9 cellular contexts compared by ENCODE assay signal in the genomic region with DNA sequence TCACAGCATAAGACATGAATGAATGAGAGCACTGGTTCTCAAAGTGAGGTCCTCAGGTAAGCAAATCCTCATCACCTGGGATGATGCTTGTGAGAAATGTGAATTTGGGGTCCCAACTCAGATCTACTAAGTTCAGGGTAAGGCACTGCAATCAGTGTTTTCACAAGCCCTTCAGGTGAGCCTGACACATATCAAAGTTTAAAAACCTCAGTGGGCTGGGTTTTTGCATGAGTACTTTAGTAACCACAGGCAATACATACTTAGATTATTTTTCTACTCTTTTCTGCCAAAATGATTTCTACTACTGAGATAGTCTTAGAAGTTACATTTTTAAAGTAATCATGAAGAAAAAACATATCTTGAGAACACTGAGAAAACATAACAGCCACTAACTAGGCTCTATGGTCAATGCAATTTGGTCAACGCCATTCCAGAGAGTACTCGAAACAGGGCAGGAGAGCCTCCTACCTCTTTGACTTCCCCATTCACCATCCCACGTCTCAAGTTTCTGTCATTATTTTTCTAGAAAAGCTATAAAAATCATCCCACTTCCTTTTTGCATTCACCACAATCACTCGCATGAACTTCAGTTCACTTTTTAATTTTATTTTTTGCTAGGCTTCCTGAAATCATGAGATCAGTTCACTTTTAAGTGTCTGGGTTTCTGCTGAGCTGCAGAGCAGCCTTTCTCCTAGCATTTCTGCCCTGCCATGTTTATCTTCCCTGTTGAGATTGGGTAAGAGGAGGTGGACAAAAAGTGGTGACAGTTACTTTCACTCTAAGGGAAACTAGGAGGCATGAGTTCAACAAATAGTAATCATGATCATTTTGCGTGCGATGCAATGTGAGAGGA.
DNase-seq lines count a peak whose midpoint lies in the region; ATAC-seq lines count a peak whose summit lies in the region.
"Had no signal": no experiment of that assay in that cellular context is flagged by ENCODE, and none has a peak within 500 bp of the region (broad histone marks: within the 10 kb centered on the region; RNA-seq: fewer than 3 reads in every experiment).

No MANE protein-coding gene starts in this region.

- no peaks in the 10 kb centered on the region for H3K9me3 Mint-ChIP-seq in stimulated activated naive B cell treated with anti-CD40 and anti-IgM and Interleukin-4, amounts not matched to agents 10 μg/mL and 1 μg/mL and 100 μg/mL, for 72 hours
- H3K9me3 Mint-ChIP-seq: T-helper 1 cell treated with Interleukin-12 subunit alpha and Interleukin-12 subunit beta and Interleukin-4 antibody, amounts not matched to agents 30 μg/mL and 1 μg/mL, for 36 hours had no signal

- DNase-seq in MV-4-11 (lab: John Stamatoyannopoulos, UW) (peak; percentile 97), GM19240 (ENCODE audit: insufficient read length, low spot score) (no peak), T-helper 9 cell (no peak), NCI-H1092 (lab: John Stamatoyannopoulos, UW) (no peak)
- DNase-seq in stimulated activated naive B cell treated with anti-CD40 and anti-IgM and Interleukin-4, amounts not matched to agents 10 μg/mL and 1 μg/mL and 100 μg/mL, for 72 hours = peak; percentile 11
- DNase-seq: NCI-H526 treated with DMSO at 0.1 percent for 48 hours had no signal

- no peaks in the 10 kb centered on the region for H3K36me3 Mint-ChIP-seq in stimulated activated naive B cell treated with anti-CD40 and anti-IgM and Interleukin-4, amounts not matched to agents 10 μg/mL and 1 μg/mL and 100 μg/mL, for 72 hours

- peaks cover 17 to 21% of the 10 kb centered on the region in 2 donors for H3K4me1 Mint-ChIP-seq in stimulated activated naive B cell treated with anti-CD40 and anti-IgM and Interleukin-4, amounts not matched to agents 10 μg/mL and 1 μg/mL and 100 μg/mL, for 72 hours

- peaks cover 6 to 16% of the 10 kb centered on the region in 2 donors for H3K27me3 Mint-ChIP-seq in stimulated activated naive B cell treated with anti-CD40 and anti-IgM and Interleukin-4, amounts not matched to agents 10 μg/mL and 1 μg/mL and 100 μg/mL, for 72 hours

- H3K27ac Mint-ChIP-seq in stimulated activated naive B cell treated with anti-CD40 and anti-IgM and Interleukin-4, amounts not matched to agents 10 μg/mL and 1 μg/mL and 100 μg/mL, for 72 hours = peak overlapping the region; percentile 49
- H3K27ac Mint-ChIP-seq: T-helper 1 cell treated with Interleukin-12 subunit alpha and Interleukin-12 subunit beta and Interleukin-4 antibody, amounts not matched to agents 30 μg/mL and 1 μg/mL, for 36 hours had no signal

- peak overlapping the region; percentile 15 to 57 for H3K4me3 Mint-ChIP-seq in stimulated activated naive B cell treated with anti-CD40 and anti-IgM and Interleukin-4, amounts not matched to agents 10 μg/mL and 1 μg/mL and 100 μg/mL, for 72 hours
- H3K4me3 Mint-ChIP-seq: T-helper 1 cell treated with Interleukin-12 subunit alpha and Interleukin-12 subunit beta and Interleukin-4 antibody, amounts not matched to agents 30 μg/mL and 1 μg/mL, for 36 hours had no signal

- ATAC-seq in GM19324 (IDR thresholded peaks at IDR 0.05; ENCODE audit: low FRiP score, unreplicated experiment) = peak; percentile 55
- peak; percentile 68 for ATAC-seq in HG02938 (IDR thresholded peaks at IDR 0.05; ENCODE audit: unreplicated experiment)
- peak; percentile 89 to 94 for ATAC-seq in stimulated activated naive B cell treated with anti-CD40 and anti-IgM and Interleukin-4, amounts not matched to agents 10 μg/mL and 1 μg/mL and 100 μg/mL, for 72 hours (replicated peaks)

Comparison
In these comparisons a context has a peak if more than half of its experiments do, and no peak if none do; other contexts are left out.
1. DNase-seq: peak in MV-4-11 (single experiment) and stimulated activated naive B cell treated with anti-CD40 and anti-IgM and Interleukin-4, amounts not matched to agents 10 μg/mL and 1 μg/mL and 100 μg/mL, for 72 hours (single experiment); none in GM19240 (single experiment), T-helper 9 cell (single experiment) and NCI-H1092 (single experiment).
2. Peak in every context shown above with its lines, with median percentiles within 50 percentile points of each other: ATAC-seq.